ENCODE assay signal across 1 cellular context in the genomic region with DNA sequence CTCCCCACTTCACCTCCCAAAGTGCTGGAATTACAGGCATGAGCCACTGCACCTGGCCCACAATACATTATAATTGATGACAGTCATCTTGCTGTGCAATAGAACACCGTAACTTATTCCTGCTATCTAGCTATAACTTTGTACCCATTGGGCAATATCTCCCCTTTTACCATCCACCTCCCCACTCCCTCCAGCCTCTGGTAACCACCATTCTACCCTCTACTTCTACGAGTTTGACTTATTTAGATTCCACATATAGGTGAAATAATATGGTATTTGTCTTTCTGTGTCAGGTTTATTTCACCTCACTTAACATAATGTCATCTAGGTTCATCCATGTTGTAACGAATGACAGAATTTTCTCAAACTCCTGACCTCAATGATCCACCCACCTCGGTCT.
TF ChIP-seq lines count a peak whose summit lies in the region.

No MANE protein-coding gene starts in this region.

TF ChIP-seq in endothelial cell of umbilical vein, 7 proteins besides CTCF, POLR2A, EP300 and RAD21:
- TF ChIP-seq GATA2 (IDR thresholded peaks at IDR 0.05; ENCODE audit: insufficient read depth, insufficient read length, low read depth, low read length): no peak
- no peak for TF ChIP-seq FOS (IDR thresholded peaks at IDR 0.05; ENCODE audit: borderline replicate concordance, insufficient read depth, low read length)
- no peak for TF ChIP-seq POLR2AphosphoS5 (IDR thresholded peaks at IDR 0.05; ENCODE audit: insufficient read depth, low read depth, low read length)
- TF ChIP-seq, protein P1, sequence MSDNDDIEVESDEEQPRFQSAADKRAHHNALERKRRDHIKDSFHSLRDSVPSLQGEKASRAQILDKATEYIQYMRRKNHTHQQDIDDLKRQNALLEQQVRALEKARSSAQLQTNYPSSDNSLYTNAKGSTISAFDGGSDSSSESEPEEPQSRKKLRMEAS (IDR thresholded peaks at IDR 0.05; ENCODE audit: insufficient read depth, insufficient read length): no peak
- TF ChIP-seq JUN (IDR thresholded peaks at IDR 0.05; ENCODE audit: borderline replicate concordance, insufficient read depth, insufficient read length, low read depth): no peak
- TF ChIP-seq MYC (IDR thresholded peaks at IDR 0.05; ENCODE audit: low read depth, low read length): no peak
- no peak for TF ChIP-seq EZH2 (IDR thresholded peaks at IDR 0.05; ENCODE audit: borderline replicate concordance, low read depth, low read length, severe bottlenecking)
